In the genomic region with DNA sequence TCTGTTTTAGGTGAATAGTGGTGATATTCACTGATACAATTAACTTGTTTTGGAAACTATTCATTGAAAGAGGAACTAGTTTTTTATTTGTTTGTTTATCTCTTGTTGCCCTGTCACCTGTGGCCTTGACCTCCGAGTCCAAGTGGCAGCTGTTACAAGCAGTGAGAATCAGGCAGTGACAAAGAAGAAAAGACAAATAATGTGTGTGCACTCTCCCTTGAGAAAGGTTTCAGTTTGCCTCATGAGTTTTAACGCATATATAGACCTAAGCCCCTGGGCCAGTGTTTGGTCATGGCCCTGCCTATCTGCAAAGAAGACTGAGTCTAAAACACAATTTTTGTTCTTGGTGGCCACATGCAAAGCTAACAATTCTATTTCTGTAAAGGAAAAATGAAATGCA, we compare ENCODE assay signal across 1 cellular context.
TF ChIP-seq lines count a peak whose summit lies in the region.

No MANE protein-coding gene starts in this region.

TF ChIP-seq in HepG2, 621 proteins besides CTCF, POLR2A, EP300 and RAD21 (continues in another document):
- TF ChIP-seq, protein P1, sequence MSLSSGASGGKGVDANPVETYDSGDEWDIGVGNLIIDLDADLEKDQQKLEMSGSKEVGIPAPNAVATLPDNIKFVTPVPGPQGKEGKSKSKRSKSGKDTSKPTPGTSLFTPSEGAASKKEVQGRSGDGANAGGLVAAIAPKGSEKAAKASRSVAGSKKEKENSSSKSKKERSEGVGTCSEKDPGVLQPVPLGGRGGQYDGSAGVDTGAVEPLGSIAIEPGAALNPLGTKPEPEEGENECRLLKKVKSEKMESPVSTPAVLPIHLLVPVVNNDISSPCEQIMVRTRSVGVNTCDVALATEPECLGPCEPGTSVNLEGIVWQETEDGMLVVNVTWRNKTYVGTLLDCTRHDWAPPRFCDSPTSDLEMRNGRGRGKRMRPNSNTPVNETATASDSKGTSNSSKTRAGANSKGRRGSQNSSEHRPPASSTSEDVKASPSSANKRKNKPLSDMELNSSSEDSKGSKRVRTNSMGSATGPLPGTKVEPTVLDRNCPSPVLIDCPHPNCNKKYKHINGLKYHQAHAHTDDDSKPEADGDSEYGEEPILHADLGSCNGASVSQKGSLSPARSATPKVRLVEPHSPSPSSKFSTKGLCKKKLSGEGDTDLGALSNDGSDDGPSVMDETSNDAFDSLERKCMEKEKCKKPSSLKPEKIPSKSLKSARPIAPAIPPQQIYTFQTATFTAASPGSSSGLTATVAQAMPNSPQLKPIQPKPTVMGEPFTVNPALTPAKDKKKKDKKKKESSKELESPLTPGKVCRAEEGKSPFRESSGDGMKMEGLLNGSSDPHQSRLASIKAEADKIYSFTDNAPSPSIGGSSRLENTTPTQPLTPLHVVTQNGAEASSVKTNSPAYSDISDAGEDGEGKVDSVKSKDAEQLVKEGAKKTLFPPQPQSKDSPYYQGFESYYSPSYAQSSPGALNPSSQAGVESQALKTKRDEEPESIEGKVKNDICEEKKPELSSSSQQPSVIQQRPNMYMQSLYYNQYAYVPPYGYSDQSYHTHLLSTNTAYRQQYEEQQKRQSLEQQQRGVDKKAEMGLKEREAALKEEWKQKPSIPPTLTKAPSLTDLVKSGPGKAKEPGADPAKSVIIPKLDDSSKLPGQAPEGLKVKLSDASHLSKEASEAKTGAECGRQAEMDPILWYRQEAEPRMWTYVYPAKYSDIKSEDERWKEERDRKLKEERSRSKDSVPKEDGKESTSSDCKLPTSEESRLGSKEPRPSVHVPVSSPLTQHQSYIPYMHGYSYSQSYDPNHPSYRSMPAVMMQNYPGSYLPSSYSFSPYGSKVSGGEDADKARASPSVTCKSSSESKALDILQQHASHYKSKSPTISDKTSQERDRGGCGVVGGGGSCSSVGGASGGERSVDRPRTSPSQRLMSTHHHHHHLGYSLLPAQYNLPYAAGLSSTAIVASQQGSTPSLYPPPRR (CRISPR knock-in tag; IDR thresholded peaks at IDR 0.05; ENCODE audit: borderline replicate concordance), result peak; percentile 40; the same call in 1 of the 2 replicates
- TF ChIP-seq ZSCAN20 (CRISPR knock-in tag; IDR thresholded peaks at IDR 0.05; ENCODE audit: borderline replicate concordance) (no peak), ZNF232 (CRISPR knock-in tag; IDR thresholded peaks at IDR 0.05; ENCODE audit: borderline replicate concordance) (no peak), RARA (CRISPR knock-in tag; IDR thresholded peaks at IDR 0.05) (peak; percentile 66), HDAC1 (CRISPR knock-in tag; IDR thresholded peaks at IDR 0.05) (no peak), SMARCE1 (IDR thresholded peaks at IDR 0.05; ENCODE audit: borderline replicate concordance) (no peak), TARDBP (CRISPR knock-in tag; IDR thresholded peaks at IDR 0.05) (peak; percentile 36; the same call in 1 of the 2 replicates), NCOA2 (CRISPR knock-in tag; IDR thresholded peaks at IDR 0.05) (peak; percentile 60; the same call in 1 of the 2 replicates), ZKSCAN8 (CRISPR knock-in tag; IDR thresholded peaks at IDR 0.05; ENCODE audit: borderline replicate concordance) (peak; percentile 32; the same call in 1 of the 2 replicates), FOSL2 (CRISPR knock-in tag; IDR thresholded peaks at IDR 0.05) (peak; percentile 49), SOX5 (CRISPR knock-in tag; IDR thresholded peaks at IDR 0.05; ENCODE audit: borderline replicate concordance) (peak; percentile 65), ZFP62 (CRISPR knock-in tag; IDR thresholded peaks at IDR 0.05) (no peak), ZNF772 (CRISPR knock-in tag; IDR thresholded peaks at IDR 0.05) (no peak), ZNF747 (CRISPR knock-in tag; IDR thresholded peaks at IDR 0.05; ENCODE audit: borderline replicate concordance) (no peak), NR2F6 (IDR thresholded peaks at IDR 0.05) (peak; percentile 77), NR2F6 (CRISPR knock-in tag; IDR thresholded peaks at IDR 0.05) (peak; percentile 87), NR2F2 (IDR thresholded peaks at IDR 0.05; ENCODE audit: borderline replicate concordance, low read depth) (peak; percentile 62), SMAD1 (CRISPR knock-in tag; IDR thresholded peaks at IDR 0.05; ENCODE audit: borderline replicate concordance, low read depth) (no peak), NR2F1 (CRISPR knock-in tag; IDR thresholded peaks at IDR 0.05) (peak; percentile 83), GATAD2A (CRISPR knock-in tag; IDR thresholded peaks at IDR 0.05) (peak; percentile 82), RNF2 (conservative IDR thresholded peaks at IDR 0.05; ENCODE audit: low read depth) (no peak), RBAK (CRISPR knock-in tag; IDR thresholded peaks at IDR 0.05) (peak; percentile 70; the same call in 1 of the 2 replicates), SOX13 (IDR thresholded peaks at IDR 0.05) (no peak), SOX13 (CRISPR knock-in tag; conservative IDR thresholded peaks at IDR 0.05 in 1 of 2, IDR thresholded peaks at IDR 0.05 in 1 of 2) (peak in 1 of 2 experiments; percentile 74; a peak in 2 of 4 replicates), SALL1 (CRISPR knock-in tag; IDR thresholded peaks at IDR 0.05) (peak; percentile 25; the same call in 1 of the 2 replicates), FOXA3 (CRISPR knock-in tag; IDR thresholded peaks at IDR 0.05) (peak; percentile 65), FOXO1 (CRISPR knock-in tag; IDR thresholded peaks at IDR 0.05) (peak; percentile 42; the same call in 1 of the 2 replicates), RBFOX2 (IDR thresholded peaks at IDR 0.05; ENCODE audit: low read depth, low read length) (peak; percentile 16; the same call in 1 of the 2 replicates), ZNF234 (CRISPR knock-in tag; conservative IDR thresholded peaks at IDR 0.05) (no peak), SAP130 (CRISPR knock-in tag; IDR thresholded peaks at IDR 0.05; ENCODE audit: low read depth) (peak; percentile 29; the same call in 1 of the 2 replicates)
- TF ChIP-seq, protein P2, sequence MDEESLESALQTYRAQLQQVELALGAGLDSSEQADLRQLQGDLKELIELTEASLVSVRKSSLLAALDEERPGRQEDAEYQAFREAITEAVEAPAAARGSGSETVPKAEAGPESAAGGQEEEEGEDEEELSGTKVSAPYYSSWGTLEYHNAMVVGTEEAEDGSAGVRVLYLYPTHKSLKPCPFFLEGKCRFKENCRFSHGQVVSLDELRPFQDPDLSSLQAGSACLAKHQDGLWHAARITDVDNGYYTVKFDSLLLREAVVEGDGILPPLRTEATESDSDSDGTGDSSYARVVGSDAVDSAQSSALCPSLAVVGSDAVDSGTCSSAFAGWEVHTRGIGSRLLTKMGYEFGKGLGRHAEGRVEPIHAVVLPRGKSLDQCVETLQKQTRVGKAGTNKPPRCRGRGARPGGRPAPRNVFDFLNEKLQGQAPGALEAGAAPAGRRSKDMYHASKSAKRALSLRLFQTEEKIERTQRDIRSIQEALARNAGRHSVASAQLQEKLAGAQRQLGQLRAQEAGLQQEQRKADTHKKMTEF (CRISPR knock-in tag; IDR thresholded peaks at IDR 0.05), result peak; percentile 57
- TF ChIP-seq, protein P3, sequence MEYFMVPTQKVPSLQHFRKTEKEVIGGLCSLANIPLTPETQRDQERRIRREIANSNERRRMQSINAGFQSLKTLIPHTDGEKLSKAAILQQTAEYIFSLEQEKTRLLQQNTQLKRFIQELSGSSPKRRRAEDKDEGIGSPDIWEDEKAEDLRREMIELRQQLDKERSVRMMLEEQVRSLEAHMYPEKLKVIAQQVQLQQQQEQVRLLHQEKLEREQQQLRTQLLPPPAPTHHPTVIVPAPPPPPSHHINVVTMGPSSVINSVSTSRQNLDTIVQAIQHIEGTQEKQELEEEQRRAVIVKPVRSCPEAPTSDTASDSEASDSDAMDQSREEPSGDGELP (IDR thresholded peaks at IDR 0.05; ENCODE audit: borderline replicate concordance, low read depth), result peak; percentile 70
- TF ChIP-seq, protein P4, sequence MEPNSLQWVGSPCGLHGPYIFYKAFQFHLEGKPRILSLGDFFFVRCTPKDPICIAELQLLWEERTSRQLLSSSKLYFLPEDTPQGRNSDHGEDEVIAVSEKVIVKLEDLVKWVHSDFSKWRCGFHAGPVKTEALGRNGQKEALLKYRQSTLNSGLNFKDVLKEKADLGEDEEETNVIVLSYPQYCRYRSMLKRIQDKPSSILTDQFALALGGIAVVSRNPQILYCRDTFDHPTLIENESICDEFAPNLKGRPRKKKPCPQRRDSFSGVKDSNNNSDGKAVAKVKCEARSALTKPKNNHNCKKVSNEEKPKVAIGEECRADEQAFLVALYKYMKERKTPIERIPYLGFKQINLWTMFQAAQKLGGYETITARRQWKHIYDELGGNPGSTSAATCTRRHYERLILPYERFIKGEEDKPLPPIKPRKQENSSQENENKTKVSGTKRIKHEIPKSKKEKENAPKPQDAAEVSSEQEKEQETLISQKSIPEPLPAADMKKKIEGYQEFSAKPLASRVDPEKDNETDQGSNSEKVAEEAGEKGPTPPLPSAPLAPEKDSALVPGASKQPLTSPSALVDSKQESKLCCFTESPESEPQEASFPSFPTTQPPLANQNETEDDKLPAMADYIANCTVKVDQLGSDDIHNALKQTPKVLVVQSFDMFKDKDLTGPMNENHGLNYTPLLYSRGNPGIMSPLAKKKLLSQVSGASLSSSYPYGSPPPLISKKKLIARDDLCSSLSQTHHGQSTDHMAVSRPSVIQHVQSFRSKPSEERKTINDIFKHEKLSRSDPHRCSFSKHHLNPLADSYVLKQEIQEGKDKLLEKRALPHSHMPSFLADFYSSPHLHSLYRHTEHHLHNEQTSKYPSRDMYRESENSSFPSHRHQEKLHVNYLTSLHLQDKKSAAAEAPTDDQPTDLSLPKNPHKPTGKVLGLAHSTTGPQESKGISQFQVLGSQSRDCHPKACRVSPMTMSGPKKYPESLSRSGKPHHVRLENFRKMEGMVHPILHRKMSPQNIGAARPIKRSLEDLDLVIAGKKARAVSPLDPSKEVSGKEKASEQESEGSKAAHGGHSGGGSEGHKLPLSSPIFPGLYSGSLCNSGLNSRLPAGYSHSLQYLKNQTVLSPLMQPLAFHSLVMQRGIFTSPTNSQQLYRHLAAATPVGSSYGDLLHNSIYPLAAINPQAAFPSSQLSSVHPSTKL (CRISPR knock-in tag; IDR thresholded peaks at IDR 0.05), result peak; percentile 76
- TF ChIP-seq, protein P5, sequence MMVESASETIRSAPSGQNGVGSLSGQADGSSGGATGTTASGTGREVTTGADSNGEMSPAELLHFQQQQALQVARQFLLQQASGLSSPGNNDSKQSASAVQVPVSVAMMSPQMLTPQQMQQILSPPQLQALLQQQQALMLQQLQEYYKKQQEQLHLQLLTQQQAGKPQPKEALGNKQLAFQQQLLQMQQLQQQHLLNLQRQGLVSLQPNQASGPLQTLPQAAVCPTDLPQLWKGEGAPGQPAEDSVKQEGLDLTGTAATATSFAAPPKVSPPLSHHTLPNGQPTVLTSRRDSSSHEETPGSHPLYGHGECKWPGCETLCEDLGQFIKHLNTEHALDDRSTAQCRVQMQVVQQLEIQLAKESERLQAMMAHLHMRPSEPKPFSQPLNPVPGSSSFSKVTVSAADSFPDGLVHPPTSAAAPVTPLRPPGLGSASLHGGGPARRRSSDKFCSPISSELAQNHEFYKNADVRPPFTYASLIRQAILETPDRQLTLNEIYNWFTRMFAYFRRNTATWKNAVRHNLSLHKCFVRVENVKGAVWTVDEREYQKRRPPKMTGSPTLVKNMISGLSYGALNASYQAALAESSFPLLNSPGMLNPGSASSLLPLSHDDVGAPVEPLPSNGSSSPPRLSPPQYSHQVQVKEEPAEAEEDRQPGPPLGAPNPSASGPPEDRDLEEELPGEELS (CRISPR knock-in tag; IDR thresholded peaks at IDR 0.05), result peak; percentile 79
- TF ChIP-seq, protein P6, sequence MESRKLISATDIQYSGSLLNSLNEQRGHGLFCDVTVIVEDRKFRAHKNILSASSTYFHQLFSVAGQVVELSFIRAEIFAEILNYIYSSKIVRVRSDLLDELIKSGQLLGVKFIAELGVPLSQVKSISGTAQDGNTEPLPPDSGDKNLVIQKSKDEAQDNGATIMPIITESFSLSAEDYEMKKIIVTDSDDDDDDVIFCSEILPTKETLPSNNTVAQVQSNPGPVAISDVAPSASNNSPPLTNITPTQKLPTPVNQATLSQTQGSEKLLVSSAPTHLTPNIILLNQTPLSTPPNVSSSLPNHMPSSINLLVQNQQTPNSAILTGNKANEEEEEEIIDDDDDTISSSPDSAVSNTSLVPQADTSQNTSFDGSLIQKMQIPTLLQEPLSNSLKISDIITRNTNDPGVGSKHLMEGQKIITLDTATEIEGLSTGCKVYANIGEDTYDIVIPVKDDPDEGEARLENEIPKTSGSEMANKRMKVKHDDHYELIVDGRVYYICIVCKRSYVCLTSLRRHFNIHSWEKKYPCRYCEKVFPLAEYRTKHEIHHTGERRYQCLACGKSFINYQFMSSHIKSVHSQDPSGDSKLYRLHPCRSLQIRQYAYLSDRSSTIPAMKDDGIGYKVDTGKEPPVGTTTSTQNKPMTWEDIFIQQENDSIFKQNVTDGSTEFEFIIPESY (CRISPR knock-in tag; IDR thresholded peaks at IDR 0.05), result 0 out of 2 replicates have a peak, but pooled peaks have one; percentile 14
- TF ChIP-seq, protein P7, sequence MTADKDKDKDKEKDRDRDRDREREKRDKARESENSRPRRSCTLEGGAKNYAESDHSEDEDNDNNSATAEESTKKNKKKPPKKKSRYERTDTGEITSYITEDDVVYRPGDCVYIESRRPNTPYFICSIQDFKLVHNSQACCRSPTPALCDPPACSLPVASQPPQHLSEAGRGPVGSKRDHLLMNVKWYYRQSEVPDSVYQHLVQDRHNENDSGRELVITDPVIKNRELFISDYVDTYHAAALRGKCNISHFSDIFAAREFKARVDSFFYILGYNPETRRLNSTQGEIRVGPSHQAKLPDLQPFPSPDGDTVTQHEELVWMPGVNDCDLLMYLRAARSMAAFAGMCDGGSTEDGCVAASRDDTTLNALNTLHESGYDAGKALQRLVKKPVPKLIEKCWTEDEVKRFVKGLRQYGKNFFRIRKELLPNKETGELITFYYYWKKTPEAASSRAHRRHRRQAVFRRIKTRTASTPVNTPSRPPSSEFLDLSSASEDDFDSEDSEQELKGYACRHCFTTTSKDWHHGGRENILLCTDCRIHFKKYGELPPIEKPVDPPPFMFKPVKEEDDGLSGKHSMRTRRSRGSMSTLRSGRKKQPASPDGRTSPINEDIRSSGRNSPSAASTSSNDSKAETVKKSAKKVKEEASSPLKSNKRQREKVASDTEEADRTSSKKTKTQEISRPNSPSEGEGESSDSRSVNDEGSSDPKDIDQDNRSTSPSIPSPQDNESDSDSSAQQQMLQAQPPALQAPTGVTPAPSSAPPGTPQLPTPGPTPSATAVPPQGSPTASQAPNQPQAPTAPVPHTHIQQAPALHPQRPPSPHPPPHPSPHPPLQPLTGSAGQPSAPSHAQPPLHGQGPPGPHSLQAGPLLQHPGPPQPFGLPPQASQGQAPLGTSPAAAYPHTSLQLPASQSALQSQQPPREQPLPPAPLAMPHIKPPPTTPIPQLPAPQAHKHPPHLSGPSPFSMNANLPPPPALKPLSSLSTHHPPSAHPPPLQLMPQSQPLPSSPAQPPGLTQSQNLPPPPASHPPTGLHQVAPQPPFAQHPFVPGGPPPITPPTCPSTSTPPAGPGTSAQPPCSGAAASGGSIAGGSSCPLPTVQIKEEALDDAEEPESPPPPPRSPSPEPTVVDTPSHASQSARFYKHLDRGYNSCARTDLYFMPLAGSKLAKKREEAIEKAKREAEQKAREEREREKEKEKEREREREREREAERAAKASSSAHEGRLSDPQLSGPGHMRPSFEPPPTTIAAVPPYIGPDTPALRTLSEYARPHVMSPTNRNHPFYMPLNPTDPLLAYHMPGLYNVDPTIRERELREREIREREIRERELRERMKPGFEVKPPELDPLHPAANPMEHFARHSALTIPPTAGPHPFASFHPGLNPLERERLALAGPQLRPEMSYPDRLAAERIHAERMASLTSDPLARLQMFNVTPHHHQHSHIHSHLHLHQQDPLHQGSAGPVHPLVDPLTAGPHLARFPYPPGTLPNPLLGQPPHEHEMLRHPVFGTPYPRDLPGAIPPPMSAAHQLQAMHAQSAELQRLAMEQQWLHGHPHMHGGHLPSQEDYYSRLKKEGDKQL (CRISPR knock-in tag; IDR thresholded peaks at IDR 0.05; ENCODE audit: low read depth), result no peak
